15 cellular contexts compared by ENCODE assay signal in genomic region chr4:90546114-90546513, GRCh38.
DNase-seq lines count a peak whose midpoint lies in the region; ATAC-seq and TF ChIP-seq lines count a peak whose summit lies in the region.
"Had no signal": no experiment of that assay in that cellular context is flagged by ENCODE, and none has a peak within 500 bp of the region (broad histone marks: within the 10 kb centered on the region; RNA-seq: fewer than 3 reads in every experiment).

No MANE protein-coding gene starts in this region.

- no peak overlapping the region for H3K4me3 ChIP-seq in RWPE2 (ENCODE audit: severe bottlenecking)
- H3K4me3 ChIP-seq: hepatocyte, lower lobe of right lung had no signal

- no peaks in the 10 kb centered on the region for H3K9me3 Mint-ChIP-seq in type B pancreatic cell
- H3K9me3 Mint-ChIP-seq in activated naive CD4-positive, alpha-beta T cell treated with anti-CD3 and anti-CD28 coated beads for 36 hours: no peaks in the 10 kb centered on the region
- H3K9me3 Mint-ChIP-seq: activated naive CD4-positive, alpha-beta T cell treated with anti-CD3 and anti-CD28 coated beads, Interleukin-2, amount 50 U/mL, for 24 hours; CD4-positive, alpha-beta memory T cell; central memory CD8-positive, alpha-beta T cell had no signal

- H3K9me3 ChIP-seq in RWPE2 (ENCODE audit: severe bottlenecking): no peaks in the 10 kb centered on the region
- H3K9me3 ChIP-seq: lower lobe of right lung had no signal

- peaks cover 4% of the 10 kb centered on the region for H3K4me1 Mint-ChIP-seq in type B pancreatic cell (ENCODE audit: unreplicated experiment)
- peaks cover 2% of the 10 kb centered on the region for H3K4me1 Mint-ChIP-seq in activated naive CD4-positive, alpha-beta T cell treated with anti-CD3 and anti-CD28 coated beads for 36 hours (ENCODE audit: low read depth)
- H3K4me1 Mint-ChIP-seq: activated naive CD4-positive, alpha-beta T cell treated with anti-CD3 and anti-CD28 coated beads, Interleukin-2, amount 50 U/mL, for 24 hours; central memory CD8-positive, alpha-beta T cell had no signal

- H3K36me3 ChIP-seq in RWPE2 (ENCODE audit: low read depth): no peaks in the 10 kb centered on the region
- H3K36me3 ChIP-seq: lower lobe of right lung had no signal

- ATAC-seq in GM18505 (IDR thresholded peaks at IDR 0.05; ENCODE audit: unreplicated experiment) (peak; percentile 42), GM21723 (IDR thresholded peaks at IDR 0.05; ENCODE audit: unreplicated experiment) (peak; percentile 46), RWPE2 (ENCODE audit: low read depth) (peak; percentile 97)
- ATAC-seq: activated CD8-positive, alpha-beta memory T cell treated with anti-CD3 and anti-CD28 coated beads, Interleukin-2, amount 10 ng/mL, durations not matched to agents 7 days and 5 days; lower lobe of right lung had no signal

- H3K4me3 Mint-ChIP-seq in type B pancreatic cell: no peak overlapping the region
- H3K4me3 Mint-ChIP-seq in activated naive CD4-positive, alpha-beta T cell treated with anti-CD3 and anti-CD28 coated beads for 36 hours: no peak overlapping the region
- H3K4me3 Mint-ChIP-seq: activated CD8-positive, alpha-beta memory T cell treated with anti-CD3 and anti-CD28 coated beads, Interleukin-2, amount 10 ng/mL, durations not matched to agents 7 days and 5 days; activated naive CD4-positive, alpha-beta T cell treated with anti-CD3 and anti-CD28 coated beads, Interleukin-2, amount 50 U/mL, for 24 hours; central memory CD8-positive, alpha-beta T cell had no signal

- H3K27ac Mint-ChIP-seq in type B pancreatic cell: no peak overlapping the region
- no peak overlapping the region for H3K27ac Mint-ChIP-seq in activated naive CD4-positive, alpha-beta T cell treated with anti-CD3 and anti-CD28 coated beads for 36 hours
- H3K27ac Mint-ChIP-seq: activated CD8-positive, alpha-beta memory T cell treated with anti-CD3 and anti-CD28 coated beads, Interleukin-2, amount 10 ng/mL, durations not matched to agents 7 days and 5 days; activated naive CD4-positive, alpha-beta T cell treated with anti-CD3 and anti-CD28 coated beads, Interleukin-2, amount 50 U/mL, for 24 hours had no signal

- H3K27ac ChIP-seq in RWPE2 (ENCODE audit: poor library complexity, severe bottlenecking): peak overlapping the region; percentile 43
- H3K27ac ChIP-seq: hepatocyte, lower lobe of right lung had no signal

- no peak for DNase-seq in RWPE2 (ENCODE audit: low spot score)
- peak; percentile 76 for DNase-seq in kidney tubule cell (ENCODE audit: low spot score)
- DNase-seq in type B pancreatic cell (ENCODE audit: extremely low spot score, unreplicated experiment): no peak
- DNase-seq in globus pallidus (ENCODE audit: low spot score): no peak
- DNase-seq in activated naive CD4-positive, alpha-beta T cell treated with anti-CD3 and anti-CD28 coated beads for 36 hours: no peak
- DNase-seq: activated CD8-positive, alpha-beta memory T cell treated with anti-CD3 and anti-CD28 coated beads, Interleukin-2, amount 10 ng/mL, durations not matched to agents 7 days and 5 days; KG1; lower lobe of right lung; NCI-H187 had no signal

- no peaks in the 10 kb centered on the region for H3K36me3 Mint-ChIP-seq in type B pancreatic cell
- H3K36me3 Mint-ChIP-seq in activated naive CD4-positive, alpha-beta T cell treated with anti-CD3 and anti-CD28 coated beads for 36 hours (ENCODE audit: low read depth): no peaks in the 10 kb centered on the region
- H3K36me3 Mint-ChIP-seq: activated CD8-positive, alpha-beta memory T cell treated with anti-CD3 and anti-CD28 coated beads, Interleukin-2, amount 10 ng/mL, durations not matched to agents 7 days and 5 days; activated naive CD4-positive, alpha-beta T cell treated with anti-CD3 and anti-CD28 coated beads, Interleukin-2, amount 50 U/mL, for 24 hours; CD4-positive, alpha-beta memory T cell had no signal

- no peak for TF ChIP-seq CTCF in RWPE2 (IDR thresholded peaks at IDR 0.05; ENCODE audit: poor library complexity, severe bottlenecking)
- TF ChIP-seq CTCF in type B pancreatic cell (conservative IDR thresholded peaks at IDR 0.05): no peak

- CTCF ChIA-PET in activated naive CD4-positive, alpha-beta T cell treated with anti-CD3 and anti-CD28 coated beads for 36 hours (lab: Charles Lee): no interaction called here

- intact Hi-C loops in activated naive CD4-positive, alpha-beta T cell treated with anti-CD3 and anti-CD28 coated beads for 36 hours (cut with micrococcal nuclease): no loop called here

- H3K4me1 ChIP-seq in RWPE2 (ENCODE audit: insufficient read depth, poor library complexity, severe bottlenecking): peaks cover 19% of the 10 kb centered on the region

- TF ChIP-seq POLR2A in GM18505 (IDR thresholded peaks at IDR 0.05; ENCODE audit: borderline replicate concordance, extremely low read depth, insufficient read depth, insufficient read length): no peak

- H3K27me3 Mint-ChIP-seq in type B pancreatic cell: no peaks in the 10 kb centered on the region
- H3K27me3 Mint-ChIP-seq in activated naive CD4-positive, alpha-beta T cell treated with anti-CD3 and anti-CD28 coated beads for 36 hours (ENCODE audit: low read depth): no peaks in the 10 kb centered on the region
- H3K27me3 Mint-ChIP-seq: activated CD8-positive, alpha-beta memory T cell treated with anti-CD3 and anti-CD28 coated beads, Interleukin-2, amount 10 ng/mL, durations not matched to agents 7 days and 5 days; activated naive CD4-positive, alpha-beta T cell treated with anti-CD3 and anti-CD28 coated beads, Interleukin-2, amount 50 U/mL, for 24 hours; CD4-positive, alpha-beta memory T cell; central memory CD8-positive, alpha-beta T cell had no signal

- H3K27me3 ChIP-seq in RWPE2 (ENCODE audit: insufficient read depth, poor library complexity, severe bottlenecking): no peaks in the 10 kb centered on the region
- H3K27me3 ChIP-seq: hepatocyte had no signal

Comparison
In these comparisons a context has a peak if more than half of its experiments do, and no peak if none do; other contexts are left out.
1. ATAC-seq: peak in every context shown above with its lines; median percentile 97 in RWPE2; 46 in GM21723; 42 in GM18505.